ENCODE assay signal across 9 cellular contexts in the genomic region with DNA sequence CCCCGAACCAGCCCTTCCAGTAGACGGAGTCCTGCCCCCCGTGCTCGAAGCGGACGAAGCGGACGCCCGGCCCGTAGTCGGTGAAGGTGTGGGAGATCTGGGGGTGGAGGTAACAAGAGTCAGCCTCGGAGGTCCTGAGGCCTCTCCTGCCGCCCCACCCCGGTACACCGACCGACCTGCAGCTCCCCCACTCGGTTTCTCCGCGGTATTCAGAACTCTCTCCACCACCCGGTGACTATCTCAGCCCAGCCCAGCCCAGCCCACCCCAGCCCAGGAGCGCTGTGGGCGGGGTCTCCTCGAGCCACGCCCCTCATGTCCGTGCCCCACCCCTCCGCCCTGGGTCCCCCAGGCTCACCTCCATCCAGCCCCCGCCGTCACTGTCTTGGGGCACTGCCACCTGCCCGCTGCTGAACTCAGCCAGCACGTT. TPM values are rescaled to one million over a fixed set of nuclear protein-coding genes. Genes with fewer than 3 reads are reported as not detected.
DNase-seq lines count a peak whose midpoint lies in the region; ATAC-seq and TF ChIP-seq lines count a peak whose summit lies in the region.
"Had no signal": no experiment of that assay in that cellular context is flagged by ENCODE, and none has a peak within 500 bp of the region (broad histone marks: within the 10 kb centered on the region; RNA-seq: fewer than 3 reads in every experiment).

No MANE protein-coding gene starts in this region.

- no peaks in the 10 kb centered on the region for H3K36me3 ChIP-seq in smooth muscle cell (ENCODE audit: low read depth)

- no peaks in the 10 kb centered on the region for H3K9me3 ChIP-seq in smooth muscle cell (replicated peaks; ENCODE audit: low read depth)

- no peak overlapping the region for H2AFZ ChIP-seq in smooth muscle cell (ENCODE audit: low read depth)

- H3K4me2 ChIP-seq in smooth muscle cell, result no peak overlapping the region

- H3K4me3 ChIP-seq in smooth muscle cell, result no peak overlapping the region

- peak overlapping the region; percentile 95 for H3K27ac ChIP-seq in temporal lobe (ENCODE audit: low read depth, low read length)
- no peak overlapping the region for H3K27ac ChIP-seq in smooth muscle cell (ENCODE audit: low read depth)
- H3K27ac ChIP-seq: VCaP had no signal

- no peaks in the 10 kb centered on the region for H3K9me3 Mint-ChIP-seq in activated naive CD8-positive, alpha-beta T cell treated with anti-CD3 and anti-CD28 coated beads, Interleukin-2, amount 50 U/mL, for 24 hours

- no peak overlapping the region for H3K27ac Mint-ChIP-seq in activated naive CD8-positive, alpha-beta T cell treated with anti-CD3 and anti-CD28 coated beads, Interleukin-2, amount 50 U/mL, for 24 hours

- no peaks in the 10 kb centered on the region for H4K20me1 ChIP-seq in smooth muscle cell (ENCODE audit: low read depth)

- no peak for ATAC-seq in activated naive CD8-positive, alpha-beta T cell treated with anti-CD3 and anti-CD28 coated beads, Interleukin-2, amount 50 U/mL, for 24 hours
- ATAC-seq in left colon (peak; percentile 73), HG03469 (IDR thresholded peaks at IDR 0.05; ENCODE audit: unreplicated experiment) (no peak)

- no peaks in the 10 kb centered on the region for H3F3A ChIP-seq in smooth muscle cell (ENCODE audit: low read depth)

- intact Hi-C loops in left colon (cut with DNase I, micrococcal nuclease), result loop anchor here in 1 of 2 donors (10.0 kb wide), 1 partner anchor 394 kb away; no protein-coding TSS in a partner anchor

- H3K36me3 Mint-ChIP-seq in activated naive CD8-positive, alpha-beta T cell treated with anti-CD3 and anti-CD28 coated beads, Interleukin-2, amount 50 U/mL, for 24 hours (ENCODE audit: low read depth), result no peaks in the 10 kb centered on the region

- no peaks in the 10 kb centered on the region for H3K4me1 ChIP-seq in smooth muscle cell (ENCODE audit: low read depth)

- no peak for TF ChIP-seq CTCF in smooth muscle cell (IDR thresholded peaks at IDR 0.05; ENCODE audit: borderline replicate concordance, insufficient read depth, poor library complexity, severe bottlenecking)

- peaks cover 18% of the 10 kb centered on the region for H3K4me1 Mint-ChIP-seq in activated naive CD8-positive, alpha-beta T cell treated with anti-CD3 and anti-CD28 coated beads, Interleukin-2, amount 50 U/mL, for 24 hours

- H3K9ac ChIP-seq in smooth muscle cell (ENCODE audit: low read depth), result no peak overlapping the region

- H3K27me3 ChIP-seq in smooth muscle cell (ENCODE audit: low read depth), result peaks cover 24% of the 10 kb centered on the region

- WGBS in smooth muscle cell (ENCODE audit: low lambda C conversion rate), result 41% methylated on average over 19 of the region's 30 CpGs

- peaks cover 2% of the 10 kb centered on the region for H3K27me3 Mint-ChIP-seq in activated naive CD8-positive, alpha-beta T cell treated with anti-CD3 and anti-CD28 coated beads, Interleukin-2, amount 50 U/mL, for 24 hours

- H3K79me2 ChIP-seq in smooth muscle cell (ENCODE audit: low read depth), result no peaks in the 10 kb centered on the region

- DNase-seq in NCI-H748 (lab: John Stamatoyannopoulos, UW; ENCODE audit: unreplicated experiment) (peak; percentile 36), NCI-H748 treated with DMSO at 0.1 percent for 48 hours (lab: John Stamatoyannopoulos, UW) (no peak), left colon (peak in 1 of 2 donors; percentile 60), smooth muscle cell (lab: John Stamatoyannopoulos, UW; ENCODE audit: unreplicated experiment) (no peak), NK-92 (lab: John Stamatoyannopoulos, UW; ENCODE audit: unreplicated experiment) (no peak)
- DNase-seq in activated naive CD8-positive, alpha-beta T cell treated with anti-CD3 and anti-CD28 coated beads, Interleukin-2, amount 50 U/mL, for 24 hours, result peak; percentile 50

- no peak overlapping the region for H3K4me3 Mint-ChIP-seq in activated naive CD8-positive, alpha-beta T cell treated with anti-CD3 and anti-CD28 coated beads, Interleukin-2, amount 50 U/mL, for 24 hours

RNA-seq across cellular contexts. Expression of a gene that starts 5.5 kb away (rescaled TPM):
- 1 to 10 TPM in 1 of 2 donors, under 1 TPM in 1; 0.55 to 1.4 TPM for total RNA-seq in left colon
- total RNA-seq in temporal lobe, result 3.4 TPM
- 4.6 and 15.6 TPM in 2 replicates for total RNA-seq in smooth muscle cell
- polyA plus RNA-seq in smooth muscle cell, result 15.5 and 34.8 TPM in 2 replicates

RNA-seq across cellular contexts. Expression of a gene that starts 5.9 kb away (rescaled TPM):
- total RNA-seq in left colon (1 to 10 TPM; 4.0 to 8.1 TPM), temporal lobe (42.5 TPM), smooth muscle cell (9.0 and 10.4 TPM in 2 replicates)
- polyA plus RNA-seq in smooth muscle cell, result 16.2 and 20.8 TPM in 2 replicates

RNA-seq across cellular contexts. Expression of a gene that starts 15.3 kb away (rescaled TPM):
- total RNA-seq in left colon (1 to 10 TPM; 6.8 to 8.1 TPM), temporal lobe (4.4 TPM), smooth muscle cell (4.3 and 7.4 TPM in 2 replicates)
- 12.8 and 13.2 TPM in 2 replicates for polyA plus RNA-seq in smooth muscle cell

RNA-seq across cellular contexts. Expression of a gene that starts 32.2 kb away (rescaled TPM):
- 1 to 10 TPM; 7.0 to 7.4 TPM for total RNA-seq in left colon
- 37.4 TPM for total RNA-seq in temporal lobe
- total RNA-seq in smooth muscle cell, result 34.0 and 46.0 TPM in 2 replicates
- polyA plus RNA-seq in smooth muscle cell, result 81.2 and 87.4 TPM in 2 replicates

RNA-seq across cellular contexts. Expression of a gene that starts 42.8 kb away (rescaled TPM):
- total RNA-seq in left colon, result under 1 TPM; 0.06 to 0.11 TPM
- total RNA-seq in temporal lobe, result 122 TPM
- total RNA-seq in smooth muscle cell, result 0.09 TPM in 1 of 2 replicates, not detected in the other
- 0.15 and 0.27 TPM in 2 replicates for polyA plus RNA-seq in smooth muscle cell

Comparison
In these comparisons a context has a peak if more than half of its experiments do, and no peak if none do; other contexts are left out.
1. DNase-seq: peak in NCI-H748 (single experiment) and activated naive CD8-positive, alpha-beta T cell treated with anti-CD3 and anti-CD28 coated beads, Interleukin-2, amount 50 U/mL, for 24 hours (single experiment); none in NCI-H748 treated with DMSO at 0.1 percent for 48 hours (single experiment), smooth muscle cell (single experiment) and NK-92 (single experiment).